ENCODE assay signal across 13 cellular contexts in the genomic region with DNA sequence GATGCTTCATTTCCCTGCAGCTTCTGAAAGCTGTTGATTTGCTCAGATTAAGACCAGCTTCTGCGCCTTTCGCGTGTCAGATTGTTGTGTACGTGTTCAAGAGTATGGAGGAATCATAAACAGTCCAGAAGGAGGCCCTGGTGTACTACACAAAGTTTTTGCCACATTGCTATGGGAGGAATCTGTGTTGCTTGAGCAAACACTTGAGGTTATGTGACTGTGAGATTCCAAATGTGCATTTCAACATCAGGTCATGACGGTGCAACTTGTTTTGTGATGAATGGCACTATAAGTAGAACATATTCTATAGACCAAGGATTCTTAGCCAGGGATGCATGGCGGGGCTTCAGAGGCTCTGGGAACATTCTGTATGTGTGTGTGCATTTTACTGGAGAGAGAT. TPM values are rescaled to one million over a fixed set of nuclear protein-coding genes. Genes with fewer than 3 reads are reported as not detected.
DNase-seq lines count a peak whose midpoint lies in the region; ATAC-seq lines count a peak whose summit lies in the region.
"Had no signal": no experiment of that assay in that cellular context is flagged by ENCODE, and none has a peak within 500 bp of the region (broad histone marks: within the 10 kb centered on the region; RNA-seq: fewer than 3 reads in every experiment).

No MANE protein-coding gene starts in this region.

- peaks cover 3% of the 10 kb centered on the region for H3K9me3 Mint-ChIP-seq in activated CD8-positive, alpha-beta memory T cell treated with anti-CD3 and anti-CD28 coated beads, Interleukin-2, amount 10 ng/mL, durations not matched to agents 7 days and 5 days (ENCODE audit: low read depth)

- no peak overlapping the region for H2BK120ac ChIP-seq in mesenchymal stem cell (ENCODE audit: low read depth, low read length)

- no peak overlapping the region for H2BK5ac ChIP-seq in mesenchymal stem cell (ENCODE audit: low read depth, low read length, poor library complexity, severe bottlenecking)

- 86% methylated on average over 4 of the region's 6 CpGs for WGBS in mesenchymal stem cell

- no peaks in the 10 kb centered on the region for H3K79me1 ChIP-seq in mesenchymal stem cell (replicated peaks; ENCODE audit: low read length, poor library complexity, severe bottlenecking)

- H3K27ac ChIP-seq in mesenchymal stem cell (ENCODE audit: low read length, poor library complexity, severe bottlenecking), result no peak overlapping the region

- H3K4me1 Mint-ChIP-seq in activated CD8-positive, alpha-beta memory T cell treated with anti-CD3 and anti-CD28 coated beads, Interleukin-2, amount 10 ng/mL, durations not matched to agents 7 days and 5 days, result peaks cover 52% of the 10 kb centered on the region

- no peak overlapping the region for H2BK15ac ChIP-seq in mesenchymal stem cell (ENCODE audit: low read depth, poor library complexity, severe bottlenecking)

- H3K4ac ChIP-seq in mesenchymal stem cell (ENCODE audit: low read depth in 1 of 2, low read length in 2 of 2), result no peak overlapping the region

- H3K23ac ChIP-seq in mesenchymal stem cell (ENCODE audit: low read length in 2 of 2), result no peak overlapping the region

- no peak overlapping the region for H2AK5ac ChIP-seq in mesenchymal stem cell (ENCODE audit: low read length, severe bottlenecking)

- no peak overlapping the region for H4K91ac ChIP-seq in mesenchymal stem cell (ENCODE audit: low read length)

- peak overlapping the region; percentile 52 for H3K9ac ChIP-seq in adipocyte (ENCODE audit: low read length)
- no peak overlapping the region for H3K9ac ChIP-seq in mesenchymal stem cell (ENCODE audit: low read length)

- DNase-seq in NOMO-1 treated with DMSO at 0.1 percent for 48 hours (lab: John Stamatoyannopoulos, UW; ENCODE audit: unreplicated experiment) (peak; percentile 32), NOMO-1 treated with dmso at 0.1 percent for 144 hours (lab: John Stamatoyannopoulos, UW; ENCODE audit: unreplicated experiment) (no peak), EL (peak; percentile 29), adipocyte (ENCODE audit: low read depth) (peak; percentile 83), mesenchymal stem cell (peak; percentile 92)
- DNase-seq in activated CD8-positive, alpha-beta memory T cell treated with anti-CD3 and anti-CD28 coated beads, Interleukin-2, amount 10 ng/mL, durations not matched to agents 7 days and 5 days, result no peak
- DNase-seq: 8988T; activated CD4-positive, alpha-beta T cell treated with anti-CD3 and anti-CD28 coated beads, Interleukin-2, amount 50 U/mL, for 4 hours; NCI-H187 treated with DMSO at 0.1 percent for 48 hours; stimulated activated CD4-positive, alpha-beta T cell treated with anti-CD3 and anti-CD28 coated beads, Interleukin-12 subunit alpha, Interleukin-12 subunit beta, amount 100 ng/mL, for 4 hours had no signal

- H3K27me3 Mint-ChIP-seq in activated CD8-positive, alpha-beta memory T cell treated with anti-CD3 and anti-CD28 coated beads, Interleukin-2, amount 10 ng/mL, durations not matched to agents 7 days and 5 days, result no peaks in the 10 kb centered on the region
- H3K27me3 Mint-ChIP-seq: dendritic cell treated with granulocyte-macrophage colony-stimulating factor and Interleukin-4, amounts not matched to agents 40 ng/mL and 50 ng/mL, for 4 days had no signal

- H2AFZ ChIP-seq in mesenchymal stem cell (ENCODE audit: low read depth, low read length), result peak overlapping the region; percentile 10

- H3K14ac ChIP-seq in mesenchymal stem cell (ENCODE audit: low read length in 2 of 2), result no peak overlapping the region

- H3K4me3 ChIP-seq in adipocyte (ENCODE audit: low read length), result no peak overlapping the region
- no peak overlapping the region for H3K4me3 ChIP-seq in mesenchymal stem cell (ENCODE audit: insufficient read depth in 1 of 2, low read depth in 1 of 2, low read length in 2 of 2)

- H3K4me2 ChIP-seq in mesenchymal stem cell (ENCODE audit: low read length, poor library complexity, severe bottlenecking), result no peak overlapping the region

- no peak overlapping the region for H3K18ac ChIP-seq in mesenchymal stem cell (ENCODE audit: low read depth in 1 of 2, low read length in 2 of 2)

- ATAC-seq in HG02870 (IDR thresholded peaks at IDR 0.05; ENCODE audit: unreplicated experiment) (no peak), GM19455 (IDR thresholded peaks at IDR 0.05; ENCODE audit: unreplicated experiment) (no peak)
- no peak for ATAC-seq in activated CD8-positive, alpha-beta memory T cell treated with anti-CD3 and anti-CD28 coated beads, Interleukin-2, amount 10 ng/mL, durations not matched to agents 7 days and 5 days

- no peak overlapping the region for H2BK12ac ChIP-seq in mesenchymal stem cell (ENCODE audit: low read length in 2 of 2)

- H3K4me3 Mint-ChIP-seq in activated CD8-positive, alpha-beta memory T cell treated with anti-CD3 and anti-CD28 coated beads, Interleukin-2, amount 10 ng/mL, durations not matched to agents 7 days and 5 days, result no peak overlapping the region
- H3K4me3 Mint-ChIP-seq: dendritic cell treated with granulocyte-macrophage colony-stimulating factor and Interleukin-4, amounts not matched to agents 40 ng/mL and 50 ng/mL, for 4 days had no signal

- CTCF ChIA-PET in activated CD8-positive, alpha-beta memory T cell treated with anti-CD3 and anti-CD28 coated beads, Interleukin-2, amount 10 ng/mL, durations not matched to agents 7 days and 5 days (lab: Charles Lee), result interaction anchor here (2.9 kb wide), 1 partner anchor 134 kb away, joined by 12 read pairs; no protein-coding TSS in a partner anchor

- H3K27ac Mint-ChIP-seq in activated CD8-positive, alpha-beta memory T cell treated with anti-CD3 and anti-CD28 coated beads, Interleukin-2, amount 10 ng/mL, durations not matched to agents 7 days and 5 days, result no peak overlapping the region
- H3K27ac Mint-ChIP-seq: dendritic cell treated with granulocyte-macrophage colony-stimulating factor and Interleukin-4, amounts not matched to agents 40 ng/mL and 50 ng/mL, for 4 days had no signal

- H3K4me1 ChIP-seq in adipocyte (ENCODE audit: control insufficient read depth, insufficient read depth, low read length), result peaks cover 25% of the 10 kb centered on the region
- peaks cover 1% of the 10 kb centered on the region for H3K4me1 ChIP-seq in mesenchymal stem cell (ENCODE audit: control insufficient read depth, insufficient read depth, low read depth, low read length)

- H4K8ac ChIP-seq in mesenchymal stem cell (ENCODE audit: low read length), result no peak overlapping the region

- H3K9me3 ChIP-seq in adipocyte (ENCODE audit: control insufficient read depth, low read length) (no peaks in the 10 kb centered on the region), mesenchymal stem cell (ENCODE audit: control insufficient read depth, low read length) (no peaks in the 10 kb centered on the region)

- H3K27me3 ChIP-seq in adipocyte (replicated peaks; ENCODE audit: control insufficient read depth, insufficient read depth, low read length) (no peaks in the 10 kb centered on the region), mesenchymal stem cell (ENCODE audit: control insufficient read depth in 1 of 2, insufficient read depth in 1 of 2, low read length in 2 of 2) (no peaks in the 10 kb centered on the region)

- H3K36me3 ChIP-seq in adipocyte (ENCODE audit: control insufficient read depth, insufficient read depth, low read length, severe bottlenecking) (peaks cover 4% of the 10 kb centered on the region), mesenchymal stem cell (ENCODE audit: control insufficient read depth in 1 of 2, insufficient read depth in 2 of 2, low read depth in 1 of 2, low read length in 2 of 2) (peaks cover 0 to 6% of the 10 kb centered on the region in 2 experiments)

- peaks cover 75% of the 10 kb centered on the region for H3K36me3 Mint-ChIP-seq in activated CD8-positive, alpha-beta memory T cell treated with anti-CD3 and anti-CD28 coated beads, Interleukin-2, amount 10 ng/mL, durations not matched to agents 7 days and 5 days

RNA-seq across cellular contexts. Expression of a gene that starts 35.0 kb away (rescaled TPM):
- polyA plus RNA-seq in mesenchymal stem cell (2013, experiment 1 of 2), result 99.0 TPM
- 108 TPM for polyA plus RNA-seq in mesenchymal stem cell (2013, experiment 2 of 2)
- total RNA-seq in activated CD8-positive, alpha-beta memory T cell treated with anti-CD3 and anti-CD28 coated beads, Interleukin-2, amount 10 ng/mL, durations not matched to agents 7 days and 5 days, result 100 to 1,000 TPM; 362 to 378 TPM

RNA-seq across cellular contexts. Expression of a gene that starts 50.3 kb away (rescaled TPM):
- 10.1 TPM for polyA plus RNA-seq in mesenchymal stem cell (2013, experiment 1 of 2)
- 10.3 TPM for polyA plus RNA-seq in mesenchymal stem cell (2013, experiment 2 of 2)
- total RNA-seq in activated CD8-positive, alpha-beta memory T cell treated with anti-CD3 and anti-CD28 coated beads, Interleukin-2, amount 10 ng/mL, durations not matched to agents 7 days and 5 days, result 10 to 100 TPM; 67.1 to 86.0 TPM

Comparison
In these comparisons a context has a peak if more than half of its experiments do, and no peak if none do; other contexts are left out.
1. DNase-seq: peak in NOMO-1 treated with DMSO at 0.1 percent for 48 hours (single experiment), EL (single experiment), adipocyte (single experiment) and mesenchymal stem cell (single experiment); none in NOMO-1 treated with dmso at 0.1 percent for 144 hours (single experiment) and activated CD8-positive, alpha-beta memory T cell treated with anti-CD3 and anti-CD28 coated beads, Interleukin-2, amount 10 ng/mL, durations not matched to agents 7 days and 5 days (single experiment).